14 cellular contexts compared by ENCODE assay signal in the genomic region with DNA sequence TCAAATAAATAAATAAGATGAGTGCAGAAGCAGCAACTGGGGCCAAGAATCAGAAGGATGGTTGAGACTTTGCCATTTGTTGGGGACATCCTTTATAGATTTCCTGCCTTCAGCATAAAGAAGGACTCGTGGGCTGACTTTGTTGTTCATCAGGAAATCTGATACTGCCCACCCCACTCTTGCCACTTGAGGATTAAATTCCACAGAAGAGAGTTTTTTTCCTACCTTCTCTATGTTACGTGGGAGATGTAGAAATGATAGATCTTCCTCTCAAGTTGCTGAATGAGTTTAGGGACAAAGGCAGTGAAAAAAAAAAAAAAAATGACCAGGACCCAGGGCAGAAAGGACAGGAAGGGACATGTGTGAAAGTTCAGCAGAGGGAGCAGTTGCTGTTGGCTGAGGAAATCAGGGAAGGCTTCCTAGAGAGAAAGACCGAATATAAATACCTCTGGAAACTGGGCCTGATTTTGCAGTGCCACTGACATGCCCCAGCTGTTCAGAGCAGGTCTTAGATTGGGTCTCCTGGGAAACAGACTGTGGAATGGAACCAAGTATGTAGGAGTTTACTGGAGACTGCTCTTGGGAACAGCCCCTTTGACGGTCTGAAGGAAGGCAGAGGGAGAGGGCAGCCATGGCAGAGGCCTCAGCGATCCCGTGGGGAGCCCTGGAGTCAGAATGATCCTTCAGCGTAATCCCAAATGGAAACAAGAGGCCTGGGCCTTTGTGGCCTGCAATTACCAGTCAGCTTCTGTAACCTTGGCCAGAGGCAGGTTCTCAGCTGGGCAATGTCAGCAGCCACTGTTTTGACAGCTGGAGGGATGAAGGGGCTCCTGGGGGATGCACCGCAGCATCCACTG. TPM values are rescaled to one million over a fixed set of nuclear protein-coding genes. Genes with fewer than 3 reads are reported as not detected.
DNase-seq lines count a peak whose midpoint lies in the region; ATAC-seq, FAIRE-seq and TF ChIP-seq lines count a peak whose summit lies in the region.
"Had no signal": no experiment of that assay in that cellular context is flagged by ENCODE, and none has a peak within 500 bp of the region (broad histone marks: within the 10 kb centered on the region; RNA-seq: fewer than 3 reads in every experiment).

No MANE protein-coding gene starts in this region.

- no peak overlapping the region for H2AK5ac ChIP-seq in H1 (ENCODE audit: low read depth, low read length)

- TF ChIP-seq EP300 in H1 (IDR thresholded peaks at IDR 0.05; ENCODE audit: borderline replicate concordance in 1 of 2, low read depth in 2 of 2, low read length in 2 of 2) = no peak
- TF ChIP-seq EP300 in HepG2 (IDR thresholded peaks at IDR 0.05; ENCODE audit: low read depth in 2 of 2, low read length in 2 of 2) = no peak
- TF ChIP-seq EP300 in HepG2 (CRISPR knock-in tag; IDR thresholded peaks at IDR 0.05; ENCODE audit: borderline replicate concordance) = no peak

- no peak overlapping the region for H3K4me3 ChIP-seq in GM23338
- H3K4me3 ChIP-seq in H1 (ENCODE audit: extremely low read depth in 1 of 4, insufficient read depth in 2 of 4, low read depth in 3 of 4, low read length in 4 of 4) = no peak overlapping the region
- no peak overlapping the region for H3K4me3 ChIP-seq in HepG2 (replicated peaks in 1 of 3; ENCODE audit: insufficient read depth in 1 of 3, low read depth in 2 of 3, low read length in 3 of 3)
- H3K4me3 ChIP-seq in gastrocnemius medialis = no peak overlapping the region
- H3K4me3 ChIP-seq: BLaER1 treated with 17β-estradiol and CSF1 and Interleukin-3, amounts not matched to agents 10 nM and 100 nM had no signal

- no peak overlapping the region for H3K9ac ChIP-seq in H1 (replicated peaks in 1 of 4; ENCODE audit: extremely low read depth in 1 of 4, low read depth in 3 of 4, low read length in 3 of 4)
- H3K9ac ChIP-seq in HepG2 (ENCODE audit: insufficient read depth, low read depth, low read length) = no peak overlapping the region
- H3K9ac ChIP-seq: BLaER1 treated with 17β-estradiol and CSF1 and Interleukin-3, amounts not matched to agents 10 nM and 100 nM had no signal

- no peak overlapping the region for H3K4me3 Mint-ChIP-seq in GM23338
- H3K4me3 Mint-ChIP-seq: neural crest cell had no signal

- TF ChIP-seq RAD21 in H1 (IDR thresholded peaks at IDR 0.05 in 1 of 2, conservative IDR thresholded peaks at IDR 0.05 in 1 of 2; ENCODE audit: low read depth in 2 of 2, low read length in 2 of 2) (no peak; a peak in 1 of 4 replicates), HepG2 (CRISPR knock-in tag; IDR thresholded peaks at IDR 0.05) (no peak)

- in situ Hi-C loops in HepG2 (cut with HindIII; ENCODE audit: extremely low pct_ligation_motif_present, low pct_unique_long_range_greater_than_20kb) = no loop called here
- in situ Hi-C loops in gastrocnemius medialis (cut with MboI; ENCODE audit: low sequenced_read_pairs in 4 of 4) = no loop called here
- in situ Hi-C loops in GM13977 (cut with MboI; ENCODE audit: low pct_unique_long_range_greater_than_20kb, low sequenced_read_pairs, unreplicated experiment) = no loop called here

- POLR2A ChIA-PET in H1 (lab: Charles Lee; ENCODE audit: partially characterized antibody) (interaction anchor here (1.5 kb wide), 1 partner anchor 39 kb away, joined by 3 read pairs; no protein-coding TSS in a partner anchor), HepG2 (lab: Yijun Ruan, JAX) (interaction anchor here (1.3 kb wide), 1 partner anchor 74 kb away, joined by 5 read pairs; the partner anchor contains the start of gene CCDC174)

- no peak for TF ChIP-seq POLR2A in H1 (IDR thresholded peaks at IDR 0.05; ENCODE audit: control extremely low read depth in 1 of 2, low read depth in 2 of 2, low read length in 2 of 2)
- TF ChIP-seq POLR2A in HepG2 (IDR thresholded peaks at IDR 0.05; ENCODE audit: insufficient read depth in 1 of 2, low read depth in 2 of 2, low read length in 2 of 2) = no peak
- TF ChIP-seq POLR2A in gastrocnemius medialis (IDR thresholded peaks at IDR 0.05) = no peak

- BruUV-seq in HepG2 (replicated peaks; lab: Mats Ljungman, UMichigan) = no TSS peak

- FAIRE-seq in H1 (lab: Jason Lieb, UNC) = no peak
- no peak for FAIRE-seq in HepG2 (lab: Jason Lieb, UNC)

- no peak overlapping the region for H4K8ac ChIP-seq in H1 (ENCODE audit: extremely low read depth, insufficient read depth, low read length)

- peaks cover 4% of the 10 kb centered on the region for H3K4me1 Mint-ChIP-seq in GM23338

- H3K27me3 Mint-ChIP-seq in GM23338 (ENCODE audit: insufficient read depth, low read depth, poor library complexity) = peaks cover 4% of the 10 kb centered on the region

- no peak overlapping the region for H3K14ac ChIP-seq in H1 (ENCODE audit: insufficient read length)

- 85% methylated on average over 8 of the region's 8 CpGs; no CpG with 5 or more reads in 1 of the 2 experiments for WGBS in H1 (ENCODE audit: extremely low coverage in 1 of 2, insufficient coverage in 1 of 2, insufficient read length in 1 of 2, insufficient replicate concordance in 2 of 2, low coverage in 1 of 2, low lambda C conversion rate in 2 of 2, missing lambda C conversion rate in 1 of 2), 2 experiments
- 11% methylated on average over 6 of the region's 8 CpGs for WGBS in HepG2 (ENCODE audit: low lambda C conversion rate)

- no peak overlapping the region for H3K27ac Mint-ChIP-seq in GM23338

- H4K5ac ChIP-seq in H1 (ENCODE audit: insufficient read length, low read depth, low read length) = no peak overlapping the region

- H3K27me3 ChIP-seq in GM23338 (ENCODE audit: insufficient read depth) = no peaks in the 10 kb centered on the region
- H3K27me3 ChIP-seq in H1 (replicated peaks in 1 of 4; ENCODE audit: control insufficient read depth in 3 of 4, extremely low read depth in 1 of 4, insufficient read depth in 3 of 4, low read length in 3 of 4) = no peaks in the 10 kb centered on the region
- H3K27me3 ChIP-seq in HepG2 (ENCODE audit: control insufficient read depth in 1 of 2, insufficient read depth in 2 of 2, low read length in 2 of 2) = no peaks in the 10 kb centered on the region; a peak in 1 of 5 replicates
- no peaks in the 10 kb centered on the region for H3K27me3 ChIP-seq in gastrocnemius medialis
- H3K27me3 ChIP-seq: BLaER1 treated with 17β-estradiol and CSF1 and Interleukin-3, amounts not matched to agents 10 nM and 100 nM had no signal

- ATAC-seq in GM23338 = peak; percentile 34
- no peak; the same call in 2 of the 3 replicates for ATAC-seq in HepG2
- peak; percentile 17 to 32 for ATAC-seq in gastrocnemius medialis

- H3K9me2 ChIP-seq in GM23338 (ENCODE audit: insufficient read depth) = no peaks in the 10 kb centered on the region

- H3F3A ChIP-seq in GM23338 (replicated peaks; ENCODE audit: low read depth) = no peaks in the 10 kb centered on the region

- H3K79me2 ChIP-seq in GM23338 (replicated peaks; ENCODE audit: insufficient read depth) (no peaks in the 10 kb centered on the region), H1 (ENCODE audit: control insufficient read depth in 1 of 2, insufficient read depth in 2 of 2, low read length in 2 of 2) (no peaks in the 10 kb centered on the region), HepG2 (ENCODE audit: insufficient read depth, low read length) (no peaks in the 10 kb centered on the region)

- no peak overlapping the region for H3K4ac ChIP-seq in H1 (replicated peaks; ENCODE audit: insufficient read length, low read depth, low read length)

- H3K9me3 Mint-ChIP-seq in GM23338 = no peaks in the 10 kb centered on the region
- H3K9me3 Mint-ChIP-seq: neural crest cell had no signal

- H3K79me1 ChIP-seq in H1 (ENCODE audit: low read depth, low read length) = no peaks in the 10 kb centered on the region

- no peak overlapping the region for H3K23ac ChIP-seq in H1 (ENCODE audit: insufficient read length)

- H2BK15ac ChIP-seq in H1 (ENCODE audit: low read length) = no peak overlapping the region

- H3K9me3 ChIP-seq in H1 (ENCODE audit: insufficient read depth in 2 of 2, low read depth in 1 of 2, low read length in 1 of 2) (no peaks in the 10 kb centered on the region), HepG2 (ENCODE audit: low read length) (no peaks in the 10 kb centered on the region), gastrocnemius medialis (no peaks in the 10 kb centered on the region)
- H3K9me3 ChIP-seq: BLaER1 treated with 17β-estradiol and CSF1 and Interleukin-3, amounts not matched to agents 10 nM and 100 nM had no signal

- no peak overlapping the region for H2BK12ac ChIP-seq in H1 (ENCODE audit: low read depth, low read length)

- H3K4me1 ChIP-seq in GM23338 (ENCODE audit: insufficient read depth) (no peaks in the 10 kb centered on the region), H1 (replicated peaks in 1 of 4; ENCODE audit: control insufficient read depth in 3 of 4, insufficient read depth in 4 of 4, low read length in 3 of 4) (no peaks in the 10 kb centered on the region), HepG2 (ENCODE audit: insufficient read depth, low read length) (peaks cover 16% of the 10 kb centered on the region), gastrocnemius medialis (peaks cover 7 to 23% of the 10 kb centered on the region in 2 donors)

- H3K4me2 ChIP-seq in GM23338 (no peak overlapping the region), H1 (ENCODE audit: insufficient read depth in 1 of 2, low read depth in 2 of 2, low read length in 2 of 2) (no peak overlapping the region), HepG2 (ENCODE audit: low read depth, low read length) (0 out of 2 replicates have a peak overlapping the region, but pooled peaks have one; percentile 15)

- TF ChIP-seq CTCF in GM23338 (conservative IDR thresholded peaks at IDR 0.05; ENCODE audit: low read depth in 2 of 2) (peak in 1 of 2 experiments; percentile 29; a peak in 1 of 4 replicates), H1 (IDR thresholded peaks at IDR 0.05; ENCODE audit: control extremely low read depth in 1 of 3, insufficient read depth in 1 of 3, low read depth in 1 of 3, low read length in 3 of 3) (no peak), HepG2 (CRISPR knock-in tag; IDR thresholded peaks at IDR 0.05) (no peak), gastrocnemius medialis (IDR thresholded peaks at IDR 0.05 in 4 of 5, conservative IDR thresholded peaks at IDR 0.05 in 1 of 5) (no peak), GM13977 (IDR thresholded peaks at IDR 0.05; ENCODE audit: extremely low read depth, insufficient read depth, missing control alignments) (no peak)

- no peaks in the 10 kb centered on the region for H3K36me3 Mint-ChIP-seq in GM23338 (ENCODE audit: low read depth)

- no peak overlapping the region for H3K56ac ChIP-seq in H1 (replicated peaks; ENCODE audit: insufficient read length, low read depth, low read length)

- CTCF ChIA-PET in H1 (lab: Charles Lee; ENCODE audit: partially characterized antibody) (interaction anchor here (0.8 to 2.1 kb wide), 5 partner anchors 55 to 173 kb away, joined by 3 to 11 read pairs (median 5); no protein-coding TSS in a partner anchor), HepG2 (lab: Yijun Ruan, JAX; ENCODE audit: low intra/inter-chr PET ratio, low total read pairs) (no interaction called here)

- H3K27ac ChIP-seq in GM23338 (ENCODE audit: low read depth) = no peak overlapping the region
- no peak overlapping the region for H3K27ac ChIP-seq in H1 (ENCODE audit: low read depth, low read length)
- no peak overlapping the region for H3K27ac ChIP-seq in HepG2 (ENCODE audit: extremely low read length, insufficient read depth, low read length)
- H3K27ac ChIP-seq in gastrocnemius medialis = peak overlapping the region in 2 of 4 donors; percentile 15 to 33
- H3K27ac ChIP-seq: BLaER1 treated with 17β-estradiol and CSF1 and Interleukin-3, amounts not matched to agents 10 nM and 100 nM had no signal

- DNase-seq in GM23338 (ENCODE audit: low spot score) (peak; percentile 8), H1 (ENCODE audit: low read depth in 1 of 2, low spot score in 2 of 2) (no peak), HepG2 (ENCODE audit: low spot score) (no peak), gastrocnemius medialis (peak in 1 of 2 donors; percentile 15), DMS79 treated with DMSO at 0.1 percent for 48 hours (lab: John Stamatoyannopoulos, UW) (no peak), NCI-H146 treated with DMSO at 0.1 percent for 48 hours (lab: John Stamatoyannopoulos, UW; ENCODE audit: unreplicated experiment) (no peak), GM13977 (ENCODE audit: low spot score) (no peak), 8988T (no peak)
- DNase-seq: activated CD4-positive, alpha-beta T cell treated with anti-CD3 and anti-CD28 coated beads for 48 hours; activated effector memory CD4-positive, alpha-beta T cell treated with anti-CD3 and anti-CD28 coated beads, Interleukin-2, amount 50 U/mL, for 16 hours; NCI-H146; stimulated activated CD4-positive, alpha-beta T cell treated with anti-CD3 and anti-CD28 coated beads, Interleukin-2, amount 100 ng/mL, for 48 hours had no signal

- H3K23me2 ChIP-seq in H1 (ENCODE audit: low read depth, low read length) = 0 out of 2 replicates have a peak, but pooled peaks cover 3% of the 10 kb centered on the region

- no peak overlapping the region for H3K18ac ChIP-seq in H1 (ENCODE audit: extremely low read depth, low read length)

- H4K20me1 ChIP-seq in GM23338 (replicated peaks; ENCODE audit: insufficient read depth) = no peaks in the 10 kb centered on the region
- H4K20me1 ChIP-seq in H1 (replicated peaks in 1 of 2; ENCODE audit: control insufficient read depth in 1 of 2, insufficient read depth in 2 of 2, low read length in 2 of 2) = no peaks in the 10 kb centered on the region
- no peaks in the 10 kb centered on the region for H4K20me1 ChIP-seq in HepG2 (ENCODE audit: insufficient read depth, low read length)
- H4K20me1 ChIP-seq: BLaER1 treated with 17β-estradiol and CSF1 and Interleukin-3, amounts not matched to agents 10 nM and 100 nM had no signal

- H2BK20ac ChIP-seq in H1 (ENCODE audit: low read length) = no peak overlapping the region

- intact Hi-C loops in HepG2 (cut with micrococcal nuclease; ENCODE audit: unreplicated experiment) (no loop called here), gastrocnemius medialis (cut with DNase I; ENCODE audit: low total_unique reads) (no loop called here)

- H4K91ac ChIP-seq in H1 (replicated peaks; ENCODE audit: insufficient read length, low read length) = no peak overlapping the region

- H2AFZ ChIP-seq in GM23338 (peak overlapping the region; percentile 85), H1 (ENCODE audit: low read length) (peak overlapping the region; percentile 41; the same call in 1 of the 2 replicates), HepG2 (ENCODE audit: low read length) (no peak overlapping the region)

- H3K36me3 ChIP-seq in GM23338 (ENCODE audit: insufficient read depth) (no peaks in the 10 kb centered on the region), H1 (ENCODE audit: control insufficient read depth in 2 of 4, insufficient read depth in 4 of 4, low read length in 3 of 4) (no peaks in the 10 kb centered on the region), HepG2 (replicated peaks in 1 of 2; ENCODE audit: control insufficient read depth in 1 of 2, insufficient read depth in 2 of 2, low read length in 2 of 2) (no peaks in the 10 kb centered on the region), gastrocnemius medialis (no peaks in the 10 kb centered on the region)
- H3K36me3 ChIP-seq: BLaER1 treated with 17β-estradiol and CSF1 and Interleukin-3, amounts not matched to agents 10 nM and 100 nM had no signal

- H2BK5ac ChIP-seq in H1 (ENCODE audit: low read depth, low read length) = no peak overlapping the region

- no peak overlapping the region for H2BK120ac ChIP-seq in H1 (replicated peaks; ENCODE audit: low read depth, low read length)

RNA-seq across cellular contexts. Expression of gene C3orf20, which starts 50.9 kb away (rescaled TPM):
- not detected in 2 replicates for total RNA-seq in GM23338 (2014; rRNA removed; shearing (Covaris generic))
- polyA plus RNA-seq in GM23338 (2016; fragmentation: Nextera tagmentation; extraction: Ambion mirVana) (not detected in 2 replicates), H1 (2011; rRNA removed) (not detected in 2 replicates), HepG2 (2011; rRNA removed) (0.03 and 0.08 TPM in 2 replicates)
- total RNA-seq in H1 (2021; fragmentation: NEBNext Ultra II Directional; extraction: Animal tissue kit (Norgen Biotek cat#: 25700)) = not detected in 2 replicates
- polyA plus RNA-seq in H1 (2011; cell fraction: cytosol; rRNA removed) = not detected
- not detected for polyA plus RNA-seq in H1 (2011; cell fraction: nucleus; rRNA removed)
- polyA plus RNA-seq in H1 (2012, experiment 1 of 2) = not detected in 4 replicates
- polyA plus RNA-seq in H1 (2012, experiment 2 of 2) = not detected
- polyA plus RNA-seq in H1 (2013, experiment 1 of 2) = 0.02 TPM
- polyA plus RNA-seq in H1 (2013, experiment 2 of 2) = not detected
- 0.03 TPM in 1 of 2 replicates, not detected in the other for polyA minus RNA-seq in H1 (2011; rRNA and poly(A)+ RNA removed)
- polyA minus RNA-seq in H1 (2011; cell fraction: cytosol; rRNA and poly(A)+ RNA removed) = not detected
- not detected for polyA minus RNA-seq in H1 (2011; cell fraction: nucleus; rRNA and poly(A)+ RNA removed)
- total RNA-seq in HepG2 (2016; rRNA removed; fragmentation: Illumina TruSeq; extraction: Trizol) (0.04 TPM in 1 of 2 replicates, not detected in the other), gastrocnemius medialis (under 1 TPM in 2 of 4 donors, not detected in 2; 0.11 to 0.46 TPM)
- not detected in 2 replicates for total RNA-seq in HepG2 (2016; cell fraction: cytosol; rRNA removed; fragmentation: Illumina TruSeq; extraction: Trizol; ENCODE audit: low read depth)
- 0.09 TPM in 1 of 2 replicates, not detected in the other for total RNA-seq in HepG2 (2016; cell fraction: insoluble cytoplasmic fraction; rRNA removed; fragmentation: Illumina TruSeq; extraction: Trizol)
- not detected in 2 replicates for total RNA-seq in HepG2 (2016; cell fraction: membrane; rRNA removed; fragmentation: Illumina TruSeq; extraction: Trizol)
- total RNA-seq in HepG2 (2016; cell fraction: nucleus; rRNA removed; fragmentation: Illumina TruSeq; extraction: Trizol) = 0.16 and 0.22 TPM in 2 replicates
- 0.10 TPM in 1 of 2 replicates, not detected in the other for polyA plus RNA-seq in HepG2 (2011; cell fraction: cytosol; rRNA removed)
- 0.26 and 0.47 TPM in 2 replicates for polyA plus RNA-seq in HepG2 (2011; cell fraction: nucleus; rRNA removed)
- polyA plus RNA-seq in HepG2 (2012) = 0.05 and 0.17 TPM in 2 replicates
- not detected in 2 replicates for polyA plus RNA-seq in HepG2 (2016; cell fraction: cytosol; fragmentation: Illumina TruSeq; extraction: Trizol; ENCODE audit: low read depth)
- not detected in 2 replicates for polyA plus RNA-seq in HepG2 (2016; cell fraction: insoluble cytoplasmic fraction; fragmentation: Illumina TruSeq; extraction: Trizol; ENCODE audit: low read depth)
- polyA plus RNA-seq in HepG2 (2016; cell fraction: membrane; fragmentation: Illumina TruSeq; extraction: Trizol; ENCODE audit: low read depth) = not detected in 2 replicates
- polyA plus RNA-seq in HepG2 (2016; cell fraction: nucleus; fragmentation: Illumina TruSeq; extraction: Trizol; ENCODE audit: insufficient read depth, low read depth) = 0.15 and 0.16 TPM in 2 replicates
- 0.12 TPM in 1 of 2 replicates, not detected in the other for polyA minus RNA-seq in HepG2 (2011; rRNA and poly(A)+ RNA removed; ENCODE audit: low replicate concordance)
- not detected in 2 replicates for polyA minus RNA-seq in HepG2 (2011; cell fraction: cytosol; rRNA and poly(A)+ RNA removed)
- polyA minus RNA-seq in HepG2 (2011; cell fraction: nucleus; rRNA and poly(A)+ RNA removed) = 0.37 and 0.52 TPM in 2 replicates
